8 cellular contexts compared by ENCODE assay signal in genomic region chr17:1715803-1716075, GRCh38. TPM values are rescaled to one million over a fixed set of nuclear protein-coding genes. Genes with fewer than 3 reads are reported as not detected.
A peak's percentile ranks its signal among the peaks of the same experiment; 100 is the strongest.
DNase-seq lines count a peak whose midpoint lies in the region; ATAC-seq and TF ChIP-seq lines count a peak whose summit lies in the region.

No MANE protein-coding gene starts in this region.

- peaks cover 10% of the 10 kb centered on the region for H3K27me3 Mint-ChIP-seq in activated CD4-positive, alpha-beta T cell treated with anti-CD3 and anti-CD28 coated beads, Interleukin-2, amount 10 ng/mL, durations not matched to agents 24 days and 14 days

- under 1% methylated on average over 23 of the region's 23 CpGs for WGBS in liver
- under 1% methylated on average over 22 of the region's 23 CpGs for WGBS in thymus

- peak overlapping the region; percentile 95 for H3K4me3 Mint-ChIP-seq in activated CD4-positive, alpha-beta T cell treated with anti-CD3 and anti-CD28 coated beads, Interleukin-2, amount 10 ng/mL, durations not matched to agents 24 days and 14 days

- peaks cover 30% of the 10 kb centered on the region for H3K4me1 Mint-ChIP-seq in activated CD4-positive, alpha-beta T cell treated with anti-CD3 and anti-CD28 coated beads, Interleukin-2, amount 10 ng/mL, durations not matched to agents 24 days and 14 days

- intact Hi-C loops in activated CD4-positive, alpha-beta T cell treated with anti-CD3 and anti-CD28 coated beads, Interleukin-2, amount 10 ng/mL, durations not matched to agents 24 days and 14 days (cut with micrococcal nuclease) = loop anchor here (2.0 to 10.0 kb wide), 6 partner anchors 31 to 679 kb away; partner anchors contain the start of genes PRPF8, RILP and RPA1
- intact Hi-C loops in ascending aorta (cut with DNase I) = loop anchor here (2.0 to 10.0 kb wide), 6 partner anchors 67 to 687 kb away; partner anchors contain the start of genes MNT, OVCA2, PITPNA and RILP

- no peaks in the 10 kb centered on the region for H3K9me3 ChIP-seq in ascending aorta
- H3K9me3 ChIP-seq in liver (ENCODE audit: control insufficient read depth in 4 of 4, low read length in 3 of 4) = no peaks in the 10 kb centered on the region
- peaks cover 2% of the 10 kb centered on the region for H3K9me3 ChIP-seq in thymus (ENCODE audit: control insufficient read depth)

- TF ChIP-seq CTCF in ascending aorta (IDR thresholded peaks at IDR 0.05) (no peak), liver (IDR thresholded peaks at IDR 0.05; ENCODE audit: low read depth, low read length, missing input control) (no peak)

- H3K4me1 ChIP-seq in ascending aorta (peaks cover 11 to 42% of the 10 kb centered on the region in 2 donors), liver (ENCODE audit: control insufficient read depth in 4 of 4, insufficient read depth in 4 of 4, low read length in 3 of 4) (peaks cover 9 to 51% (median 30%) of the 10 kb centered on the region in 4 donors), thymus (ENCODE audit: control insufficient read depth, insufficient read depth, low read length) (peaks cover 15% of the 10 kb centered on the region)

- no peak for ATAC-seq in GM21360 (IDR thresholded peaks at IDR 0.05; ENCODE audit: unreplicated experiment)

- H3K27ac Mint-ChIP-seq in activated CD4-positive, alpha-beta T cell treated with anti-CD3 and anti-CD28 coated beads, Interleukin-2, amount 10 ng/mL, durations not matched to agents 24 days and 14 days = peak overlapping the region; percentile 75

- peaks cover 22 to 40% of the 10 kb centered on the region in 2 donors for H3K36me3 ChIP-seq in ascending aorta
- peaks cover 11 to 24% (median 14%) of the 10 kb centered on the region in 4 donors for H3K36me3 ChIP-seq in liver (ENCODE audit: control insufficient read depth in 4 of 4, insufficient read depth in 3 of 4, low read depth in 1 of 4, low read length in 3 of 4)
- peaks cover 5% of the 10 kb centered on the region for H3K36me3 ChIP-seq in thymus (ENCODE audit: control insufficient read depth, insufficient read depth)

- peak overlapping the region in 1 of 2 donors; percentile 49 for H3K9ac ChIP-seq in liver (ENCODE audit: low read depth in 1 of 2, low read length in 2 of 2)

- H3K36me3 Mint-ChIP-seq in activated CD4-positive, alpha-beta T cell treated with anti-CD3 and anti-CD28 coated beads, Interleukin-2, amount 10 ng/mL, durations not matched to agents 24 days and 14 days (ENCODE audit: low read depth) = peaks cover 19% of the 10 kb centered on the region

- H3K27ac ChIP-seq in ascending aorta = peak overlapping the region; percentile 100
- peak overlapping the region; percentile 95 to 96 for H3K27ac ChIP-seq in liver (ENCODE audit: low read depth in 1 of 2, low read length in 2 of 2)
- peak overlapping the region; percentile 89 for H3K27ac ChIP-seq in thymus (ENCODE audit: low read depth)

- TF ChIP-seq RAD21 in liver (IDR thresholded peaks at IDR 0.05) = no peak

- H3K27me3 ChIP-seq in ascending aorta = no peaks in the 10 kb centered on the region
- H3K27me3 ChIP-seq in liver (ENCODE audit: control insufficient read depth in 4 of 4, insufficient read depth in 4 of 4, low read length in 3 of 4) = no peaks in the 10 kb centered on the region
- H3K27me3 ChIP-seq in thymus (ENCODE audit: control insufficient read depth, insufficient read depth) = peaks cover 39% of the 10 kb centered on the region

- DNase-seq in activated CD4-positive, alpha-beta T cell treated with anti-CD3 and anti-CD28 coated beads, Interleukin-2, amount 10 ng/mL, durations not matched to agents 24 days and 14 days = no peak
- DNase-seq in activated CD4-positive, alpha-beta T cell treated with anti-CD3 and anti-CD28 coated beads for 4 hours = no peak
- DNase-seq in ascending aorta (ENCODE audit: low spot score in 2 of 2) = no peak
- DNase-seq in AG20443 (ENCODE audit: low spot score) = no peak
- DNase-seq in NCI-H187 (lab: John Stamatoyannopoulos, UW) = no peak

- H3K9me3 Mint-ChIP-seq in activated CD4-positive, alpha-beta T cell treated with anti-CD3 and anti-CD28 coated beads, Interleukin-2, amount 10 ng/mL, durations not matched to agents 24 days and 14 days = no peaks in the 10 kb centered on the region

- H3K4me3 ChIP-seq in ascending aorta (peak overlapping the region; percentile 99), liver (ENCODE audit: low read depth in 1 of 3, low read length in 3 of 3) (peak overlapping the region; percentile 88 to 96 (median 89)), thymus (ENCODE audit: low read length) (peak overlapping the region; percentile 86)

TF ChIP-seq in liver, 16 proteins besides CTCF, POLR2A, EP300 and RAD21 (continues in another document):
- no peak for TF ChIP-seq FOXA2 (IDR thresholded peaks at IDR 0.05)
- TF ChIP-seq TAF1 (conservative IDR thresholded peaks at IDR 0.05) = no peak
- TF ChIP-seq JUND (IDR thresholded peaks at IDR 0.05) = no peak
- TF ChIP-seq RXRA (IDR thresholded peaks at IDR 0.05) = no peak
- TF ChIP-seq ZBTB33 (IDR thresholded peaks at IDR 0.05) = no peak
- TF ChIP-seq EGR1 (IDR thresholded peaks at IDR 0.05; ENCODE audit: low read depth in 2 of 2) = no peak
- TF ChIP-seq YY1 (IDR thresholded peaks at IDR 0.05) = no peak
- TF ChIP-seq MAX (IDR thresholded peaks at IDR 0.05) = no peak
- TF ChIP-seq SP1 (IDR thresholded peaks at IDR 0.05) = no peak
- TF ChIP-seq REST (IDR thresholded peaks at IDR 0.05) = no peak

RNA-seq across cellular contexts. Expression of gene TLCD2, which starts 5.6 kb away (rescaled TPM):
- 0.07 and 0.14 TPM in 2 replicates for total RNA-seq in activated CD4-positive, alpha-beta T cell treated with anti-CD3 and anti-CD28 coated beads, Interleukin-2, amount 10 ng/mL, durations not matched to agents 24 days and 14 days
- 7.5 TPM for total RNA-seq in ascending aorta
- 1 to 10 TPM; 1.2 to 7.3 TPM for total RNA-seq in liver
- polyA plus RNA-seq in liver = 1 to 10 TPM; 2.6 to 4.3 TPM
- 1.5 TPM for polyA plus RNA-seq in thymus

RNA-seq across cellular contexts. Expression of gene WDR81, which starts 8.8 kb away (rescaled TPM):
- total RNA-seq in activated CD4-positive, alpha-beta T cell treated with anti-CD3 and anti-CD28 coated beads, Interleukin-2, amount 10 ng/mL, durations not matched to agents 24 days and 14 days = 17.6 and 18.3 TPM in 2 replicates
- 70.4 TPM for total RNA-seq in ascending aorta
- total RNA-seq in liver = 10 to 100 TPM; 39.2 to 41.8 TPM
- 10 to 100 TPM; 12.3 to 26.8 TPM for polyA plus RNA-seq in liver
- 27.0 TPM for polyA plus RNA-seq in thymus

RNA-seq across cellular contexts. Expression of gene SERPINF2, which starts 26.9 kb away (rescaled TPM):
- 0.12 and 0.16 TPM in 2 replicates for total RNA-seq in activated CD4-positive, alpha-beta T cell treated with anti-CD3 and anti-CD28 coated beads, Interleukin-2, amount 10 ng/mL, durations not matched to agents 24 days and 14 days
- total RNA-seq in ascending aorta (20.6 TPM), liver (100 to 1,000 TPM; 582 to 768 TPM)
- polyA plus RNA-seq in liver (1,000 to 10,000 TPM in 1 of 2 donors, 100 to 1,000 TPM in 1; 477 to 1,248 TPM), thymus (31.0 TPM)

RNA-seq across cellular contexts. Expression of gene PRPF8, which starts 31.1 kb away (rescaled TPM):
- 432 and 442 TPM in 2 replicates for total RNA-seq in activated CD4-positive, alpha-beta T cell treated with anti-CD3 and anti-CD28 coated beads, Interleukin-2, amount 10 ng/mL, durations not matched to agents 24 days and 14 days
- 114 TPM for total RNA-seq in ascending aorta
- total RNA-seq in liver = 100 to 1,000 TPM; 103 to 110 TPM
- 10 to 100 TPM; 50.2 to 61.1 TPM for polyA plus RNA-seq in liver
- polyA plus RNA-seq in thymus = 86.2 TPM

RNA-seq across cellular contexts. Expression of gene SERPINF1, which starts 46.1 kb away (rescaled TPM):
- not detected in 2 replicates for total RNA-seq in activated CD4-positive, alpha-beta T cell treated with anti-CD3 and anti-CD28 coated beads, Interleukin-2, amount 10 ng/mL, durations not matched to agents 24 days and 14 days
- total RNA-seq in ascending aorta (604 TPM), liver (1,000 to 10,000 TPM in 1 of 2 donors, 100 to 1,000 TPM in 1; 319 to 1,105 TPM)
- polyA plus RNA-seq in liver (100 to 1,000 TPM; 742 to 798 TPM), thymus (445 TPM)

Comparison
In these comparisons a context has a peak if more than half of its experiments do, and no peak if none do; other contexts are left out.
1. RNA of gene SERPINF2, which starts 26.9 kb away (total RNA-seq): 582 to 768 TPM in liver; 20.6 TPM in ascending aorta (single experiment) and 0.12 to 0.16 TPM in activated CD4-positive, alpha-beta T cell treated with anti-CD3 and anti-CD28 coated beads, Interleukin-2, amount 10 ng/mL, durations not matched to agents 24 days and 14 days; every median in the first group is over 10 times any median in the second.
2. Peak in every context shown above with its lines, with median percentiles within 50 percentile points of each other: H3K27ac ChIP-seq and H3K4me3 ChIP-seq.